In genomic region chr17:67435122-67435521, GRCh38 we compare ENCODE assay signal across 9 cellular contexts. TPM values are rescaled to one million over a fixed set of nuclear protein-coding genes. Genes with fewer than 3 reads are reported as not detected.
A peak's percentile ranks its signal among the peaks of the same experiment; 100 is the strongest.
DNase-seq lines count a peak whose midpoint lies in the region; ATAC-seq and TF ChIP-seq lines count a peak whose summit lies in the region.
"Had no signal": no experiment of that assay in that cellular context is flagged by ENCODE, and none has a peak within 500 bp of the region (broad histone marks: within the 10 kb centered on the region; RNA-seq: fewer than 3 reads in every experiment).

No MANE protein-coding gene starts in this region.

- H3K27me3 ChIP-seq in colonic mucosa (no peaks in the 10 kb centered on the region), Caco-2 (replicated peaks; ENCODE audit: control insufficient read depth, insufficient read depth, low read length) (no peaks in the 10 kb centered on the region)
- H3K27me3 ChIP-seq: SJSA1 had no signal

- peaks cover 18% of the 10 kb centered on the region for H3K4me1 Mint-ChIP-seq in Caco-2 (ENCODE audit: low read depth, unreplicated experiment)

- H3K27me3 Mint-ChIP-seq in Caco-2 (ENCODE audit: insufficient read depth, unreplicated experiment): no peaks in the 10 kb centered on the region

- peak; percentile 20 for ATAC-seq in sciatic nerve

- no peaks in the 10 kb centered on the region for H3K9me3 ChIP-seq in colonic mucosa
- no peaks in the 10 kb centered on the region for H3K9me3 ChIP-seq in Caco-2
- H3K9me3 ChIP-seq: SJSA1 had no signal

- H3K36me3 ChIP-seq in colonic mucosa (no peaks in the 10 kb centered on the region), Caco-2 (ENCODE audit: control insufficient read depth, insufficient read depth, low read length) (no peaks in the 10 kb centered on the region)
- H3K36me3 ChIP-seq: SJSA1 had no signal

- BruUV-seq in Caco-2 (replicated peaks; lab: Mats Ljungman, UMichigan): no TSS peak

- H3K4me3 Mint-ChIP-seq in Caco-2 (ENCODE audit: unreplicated experiment): no peak overlapping the region

- TF ChIP-seq CTCF in colonic mucosa (IDR thresholded peaks at IDR 0.05): no peak
- TF ChIP-seq CTCF in Caco-2 (IDR thresholded peaks at IDR 0.05; ENCODE audit: insufficient read depth in 1 of 2, low read depth in 1 of 2, low read length in 1 of 2, severe bottlenecking in 1 of 2, unreplicated experiment in 1 of 2): no peak

- CTCF ChIA-PET in Caco-2 (lab: Charles Lee): no interaction called here

- H3K36me3 Mint-ChIP-seq in Caco-2 (ENCODE audit: insufficient read depth, unreplicated experiment): no peaks in the 10 kb centered on the region

- H3K4me3 ChIP-seq in colonic mucosa (no peak overlapping the region), Caco-2 (ENCODE audit: low read depth, low read length) (no peak overlapping the region)
- H3K4me3 ChIP-seq: SJSA1 had no signal

- intact Hi-C loops in colonic mucosa (cut with DNase I): no loop called here
- intact Hi-C loops in sciatic nerve (cut with DNase I): no loop called here
- intact Hi-C loops in Caco-2 (cut with micrococcal nuclease; ENCODE audit: unreplicated experiment): no loop called here

- POLR2A ChIA-PET in Caco-2 (lab: Charles Lee): no interaction called here

- no peak overlapping the region for H3K27ac Mint-ChIP-seq in Caco-2 (ENCODE audit: unreplicated experiment)

- DNase-seq in HT1080 (ENCODE audit: low read depth) (peak; percentile 16), colonic mucosa (no peak), sciatic nerve (ENCODE audit: low spot score) (no peak), DMS 273 (lab: John Stamatoyannopoulos, UW; ENCODE audit: unreplicated experiment) (no peak), NCI-H526 (lab: John Stamatoyannopoulos, UW) (no peak), Caco-2 (no peak), SHP77 (lab: John Stamatoyannopoulos, UW) (no peak)
- peak; percentile 37 for DNase-seq in activated CD4-positive, CD25-positive, alpha-beta regulatory T cell treated with anti-CD3 and anti-CD28 coated beads, Interleukin-2, amount 50 U/mL, for 72 hours

- no peaks in the 10 kb centered on the region for H3K4me1 ChIP-seq in colonic mucosa
- peaks cover 9% of the 10 kb centered on the region; the same call in 1 of the 2 replicates for H3K4me1 ChIP-seq in Caco-2

- no peak overlapping the region for H3K9ac ChIP-seq in colonic mucosa (ENCODE audit: low read depth in 2 of 2, low read length in 2 of 2)

- no peaks in the 10 kb centered on the region for H3K9me3 Mint-ChIP-seq in Caco-2 (ENCODE audit: unreplicated experiment)

- peak overlapping the region; percentile 4 for H3K27ac ChIP-seq in colonic mucosa
- H3K27ac ChIP-seq: SJSA1 had no signal

RNA-seq across cellular contexts. Expression of gene PITPNC1, which starts 58.0 kb away (rescaled TPM):
- total RNA-seq in HT1080 (2014; rRNA removed; shearing (Covaris generic)): 2.8 and 6.4 TPM in 2 replicates
- polyA plus RNA-seq in HT1080 (2015; cell fraction: cytosol; rRNA removed): 7.1 and 7.3 TPM in 2 replicates
- 4.7 and 5.5 TPM in 2 replicates for polyA plus RNA-seq in HT1080 (2015; cell fraction: nucleus; rRNA removed)
- total RNA-seq in colonic mucosa (10 to 100 TPM; 10.8 to 20.4 TPM), sciatic nerve (27.9 TPM), Caco-2 (2022) (3.1 and 4.2 TPM in 2 replicates)

Comparison
In these comparisons a context has a peak if more than half of its experiments do, and no peak if none do; other contexts are left out.
1. DNase-seq: peak in HT1080 (single experiment) and activated CD4-positive, CD25-positive, alpha-beta regulatory T cell treated with anti-CD3 and anti-CD28 coated beads, Interleukin-2, amount 50 U/mL, for 72 hours (single experiment); none in colonic mucosa (single experiment), sciatic nerve (single experiment), DMS 273 (single experiment), NCI-H526 (0 of 2), Caco-2 (0 of 2) and SHP77 (0 of 2).